Comparison of ENCODE assay signal across 14 cellular contexts in the genomic region with DNA sequence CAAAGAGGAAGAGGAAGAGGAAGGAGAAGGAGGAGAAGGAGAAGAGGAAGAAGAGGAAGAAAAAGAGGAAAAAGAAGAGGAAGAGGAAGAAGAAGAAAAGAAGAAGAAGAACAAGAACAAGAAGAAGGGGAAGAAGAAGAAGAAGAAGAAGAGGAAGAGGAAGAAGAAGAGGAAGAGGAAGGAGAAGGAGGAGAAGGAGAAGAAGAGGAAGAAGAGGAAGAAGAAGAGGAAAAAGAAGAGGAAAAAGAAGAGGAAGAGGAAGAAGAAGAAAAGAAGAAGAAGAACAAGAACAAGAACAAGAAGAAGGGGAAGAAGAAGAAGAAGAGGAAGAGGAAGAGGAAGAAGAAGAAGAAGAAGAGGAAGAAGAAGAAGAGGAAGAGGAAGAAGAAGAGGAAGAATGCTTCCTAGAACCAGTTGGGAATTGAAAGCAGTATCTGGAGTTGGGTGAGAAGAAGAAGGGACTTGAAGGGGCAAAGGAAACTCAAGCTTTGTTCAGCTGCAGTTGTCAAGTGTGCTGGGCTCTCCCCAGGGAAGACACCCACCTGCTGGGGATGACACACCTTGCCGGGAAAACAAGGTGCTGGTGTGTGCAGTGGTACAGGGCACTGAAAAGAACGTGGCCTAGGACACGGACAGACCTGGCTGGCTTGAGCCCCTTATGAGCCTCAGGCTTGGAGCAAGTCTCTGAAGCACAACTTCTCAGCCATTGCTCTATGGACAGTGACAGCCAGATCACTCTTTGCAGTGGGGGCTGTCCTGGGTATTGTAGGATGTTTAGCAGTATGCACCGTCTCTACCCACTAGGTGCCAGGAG.
"Had no signal": no experiment of that assay in that cellular context is flagged by ENCODE, and none has a peak within 500 bp of the region (broad histone marks: within the 10 kb centered on the region; RNA-seq: fewer than 3 reads in every experiment).

No MANE protein-coding gene starts in this region.

- H3K4me3 ChIP-seq: esophagus muscularis mucosa, skin epidermis, upper lobe of right lung had no signal

- H3K9me3 ChIP-seq: upper lobe of right lung had no signal

- H3K27ac ChIP-seq: esophagus muscularis mucosa, skin epidermis, upper lobe of right lung had no signal

- H3K9me3 Mint-ChIP-seq: activated naive CD8-positive, alpha-beta T cell treated with anti-CD3 and anti-CD28 coated beads for 36 hours; stimulated activated effector memory CD8-positive, alpha-beta T cell treated with anti-CD3 and anti-CD28 coated beads, Interleukin-12 subunit alpha, Interleukin-12 subunit beta, amount 100 ng/mL, for 72 hours; T-helper 1 cell treated with Interleukin-12 subunit alpha and Interleukin-12 subunit beta and Interleukin-4 antibody, amounts not matched to agents 30 μg/mL and 1 μg/mL, for 36 hours had no signal

- H3K4me1 ChIP-seq: esophagus muscularis mucosa, upper lobe of right lung had no signal

- ATAC-seq: activated CD8-positive, alpha-beta memory T cell treated with anti-CD3 and anti-CD28 coated beads, Interleukin-2, amount 10 ng/mL, durations not matched to agents 7 days and 5 days; stimulated activated effector memory CD8-positive, alpha-beta T cell treated with anti-CD3 and anti-CD28 coated beads, Interleukin-12 subunit alpha, Interleukin-12 subunit beta, amount 100 ng/mL, for 72 hours; upper lobe of right lung had no signal

- H3K4me3 Mint-ChIP-seq: activated CD8-positive, alpha-beta memory T cell treated with anti-CD3 and anti-CD28 coated beads, Interleukin-2, amount 10 ng/mL, durations not matched to agents 7 days and 5 days; activated naive CD8-positive, alpha-beta T cell treated with anti-CD3 and anti-CD28 coated beads for 36 hours; activated T-cell treated with anti-CD3 and anti-CD28 coated beads, Interleukin-2, amount 50 U/mL, for 24 hours; mesothelial cell of epicardium; stimulated activated effector memory CD8-positive, alpha-beta T cell treated with anti-CD3 and anti-CD28 coated beads, Interleukin-12 subunit alpha, Interleukin-12 subunit beta, amount 100 ng/mL, for 72 hours; T-helper 1 cell treated with Interleukin-12 subunit alpha and Interleukin-12 subunit beta and Interleukin-4 antibody, amounts not matched to agents 30 μg/mL and 1 μg/mL, for 36 hours had no signal

- H3K27me3 Mint-ChIP-seq: activated naive CD8-positive, alpha-beta T cell treated with anti-CD3 and anti-CD28 coated beads for 36 hours; activated T-cell treated with anti-CD3 and anti-CD28 coated beads, Interleukin-2, amount 50 U/mL, for 24 hours had no signal

- H3K27me3 ChIP-seq: esophagus muscularis mucosa, upper lobe of right lung had no signal

- H3K36me3 ChIP-seq: esophagus muscularis mucosa, upper lobe of right lung had no signal

- H3K4me1 Mint-ChIP-seq: activated CD8-positive, alpha-beta memory T cell treated with anti-CD3 and anti-CD28 coated beads, Interleukin-2, amount 10 ng/mL, durations not matched to agents 7 days and 5 days; mesothelial cell of epicardium had no signal

- H3K36me3 Mint-ChIP-seq: activated CD8-positive, alpha-beta memory T cell treated with anti-CD3 and anti-CD28 coated beads, Interleukin-2, amount 10 ng/mL, durations not matched to agents 7 days and 5 days; activated naive CD8-positive, alpha-beta T cell treated with anti-CD3 and anti-CD28 coated beads for 36 hours; mesothelial cell of epicardium; stimulated activated effector memory CD8-positive, alpha-beta T cell treated with anti-CD3 and anti-CD28 coated beads, Interleukin-12 subunit alpha, Interleukin-12 subunit beta, amount 100 ng/mL, for 72 hours had no signal

- DNase-seq: activated CD4-positive, alpha-beta T cell treated with anti-CD3 and anti-CD28 coated beads, Interleukin-2, amount 50 U/mL, for 1 hour; activated CD4-positive, CD25-positive, alpha-beta regulatory T cell; activated CD8-positive, alpha-beta memory T cell treated with anti-CD3 and anti-CD28 coated beads, Interleukin-2, amount 10 ng/mL, durations not matched to agents 7 days and 5 days; activated gamma-delta T cell treated with Interleukin-2 at 50 U/mL for 16 hours; activated naive CD8-positive, alpha-beta T cell treated with anti-CD3 and anti-CD28 coated beads for 36 hours; activated T-cell treated with anti-CD3 and anti-CD28 coated beads, Interleukin-2, amount 50 U/mL, for 24 hours; anterior cingulate cortex; retina; upper lobe of right lung had no signal

- H3K27ac Mint-ChIP-seq: activated CD8-positive, alpha-beta memory T cell treated with anti-CD3 and anti-CD28 coated beads, Interleukin-2, amount 10 ng/mL, durations not matched to agents 7 days and 5 days; activated naive CD8-positive, alpha-beta T cell treated with anti-CD3 and anti-CD28 coated beads for 36 hours; activated T-cell treated with anti-CD3 and anti-CD28 coated beads, Interleukin-2, amount 50 U/mL, for 24 hours; mesothelial cell of epicardium; T-helper 1 cell treated with Interleukin-12 subunit alpha and Interleukin-12 subunit beta and Interleukin-4 antibody, amounts not matched to agents 30 μg/mL and 1 μg/mL, for 36 hours had no signal
